In genomic region chr6:135128268-135128914, GRCh38 we compare ENCODE assay signal across 1 cellular context.
A peak's percentile ranks its signal among the peaks of the same experiment; 100 is the strongest.
TF ChIP-seq lines count a peak whose summit lies in the region.

No MANE protein-coding gene starts in this region.

TF ChIP-seq in GM12878, 131 proteins besides CTCF, POLR2A, EP300 and RAD21 (continued from another document):
- TF ChIP-seq ZNF687 (IDR thresholded peaks at IDR 0.05) (peak; percentile 68), IKZF2 (IDR thresholded peaks at IDR 0.05) (peak; percentile 55 to 76; a peak in 2 of 4 replicates), YBX1 (IDR thresholded peaks at IDR 0.05) (no peak), E2F4 (IDR thresholded peaks at IDR 0.05; ENCODE audit: low read depth, low read length) (no peak), BRCA1 (IDR thresholded peaks at IDR 0.05; ENCODE audit: low read depth, low read length) (no peak), CBX3 (IDR thresholded peaks at IDR 0.05; ENCODE audit: borderline replicate concordance, low read depth) (no peak), NFYA (IDR thresholded peaks at IDR 0.05; ENCODE audit: borderline replicate concordance, low read depth, low read length) (no peak), SUZ12 (IDR thresholded peaks at IDR 0.05; ENCODE audit: unreplicated experiment) (no peak), NFIC (IDR thresholded peaks at IDR 0.05; ENCODE audit: low read depth, low read length) (peak; percentile 77; the same call in 1 of the 2 replicates), GABPA (IDR thresholded peaks at IDR 0.05; ENCODE audit: low read depth) (no peak), JUNB (IDR thresholded peaks at IDR 0.05) (peak; percentile 37; the same call in 1 of the 2 replicates), NBN (IDR thresholded peaks at IDR 0.05) (no peak), CBX5 (IDR thresholded peaks at IDR 0.05; ENCODE audit: low read depth) (no peak), KAT2A (conservative IDR thresholded peaks at IDR 0.05; ENCODE audit: control insufficient read depth, low read depth, low read length) (no peak), ZNF274 (IDR thresholded peaks at IDR 0.05; ENCODE audit: insufficient read depth, insufficient read length) (no peak), FOXM1 (IDR thresholded peaks at IDR 0.05; ENCODE audit: low read depth, low read length) (peak; percentile 54; the same call in 1 of the 2 replicates), ZNF622 (IDR thresholded peaks at IDR 0.05) (no peak), ZSCAN29 (IDR thresholded peaks at IDR 0.05) (no peak), CREB1 (IDR thresholded peaks at IDR 0.05; ENCODE audit: low read depth) (no peak), CHD4 (IDR thresholded peaks at IDR 0.05) (no peak), DPF2 (IDR thresholded peaks at IDR 0.05) (no peak; the same call in none of the 2 replicates), HDAC2 (IDR thresholded peaks at IDR 0.05) (no peak), TBL1XR1 (IDR thresholded peaks at IDR 0.05; ENCODE audit: low read depth, low read length) (no peak), CREM (IDR thresholded peaks at IDR 0.05; ENCODE audit: low read depth) (peak; percentile 54; the same call in 1 of the 2 replicates), ESRRA (IDR thresholded peaks at IDR 0.05; ENCODE audit: low read length) (no peak)
- TF ChIP-seq, protein P1, sequence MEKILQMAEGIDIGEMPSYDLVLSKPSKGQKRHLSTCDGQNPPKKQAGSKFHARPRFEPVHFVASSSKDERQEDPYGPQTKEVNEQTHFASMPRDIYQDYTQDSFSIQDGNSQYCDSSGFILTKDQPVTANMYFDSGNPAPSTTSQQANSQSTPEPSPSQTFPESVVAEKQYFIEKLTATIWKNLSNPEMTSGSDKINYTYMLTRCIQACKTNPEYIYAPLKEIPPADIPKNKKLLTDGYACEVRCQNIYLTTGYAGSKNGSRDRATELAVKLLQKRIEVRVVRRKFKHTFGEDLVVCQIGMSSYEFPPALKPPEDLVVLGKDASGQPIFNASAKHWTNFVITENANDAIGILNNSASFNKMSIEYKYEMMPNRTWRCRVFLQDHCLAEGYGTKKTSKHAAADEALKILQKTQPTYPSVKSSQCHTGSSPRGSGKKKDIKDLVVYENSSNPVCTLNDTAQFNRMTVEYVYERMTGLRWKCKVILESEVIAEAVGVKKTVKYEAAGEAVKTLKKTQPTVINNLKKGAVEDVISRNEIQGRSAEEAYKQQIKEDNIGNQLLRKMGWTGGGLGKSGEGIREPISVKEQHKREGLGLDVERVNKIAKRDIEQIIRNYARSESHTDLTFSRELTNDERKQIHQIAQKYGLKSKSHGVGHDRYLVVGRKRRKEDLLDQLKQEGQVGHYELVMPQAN (conservative IDR thresholded peaks at IDR 0.05): no peak
- TF ChIP-seq, protein P2, sequence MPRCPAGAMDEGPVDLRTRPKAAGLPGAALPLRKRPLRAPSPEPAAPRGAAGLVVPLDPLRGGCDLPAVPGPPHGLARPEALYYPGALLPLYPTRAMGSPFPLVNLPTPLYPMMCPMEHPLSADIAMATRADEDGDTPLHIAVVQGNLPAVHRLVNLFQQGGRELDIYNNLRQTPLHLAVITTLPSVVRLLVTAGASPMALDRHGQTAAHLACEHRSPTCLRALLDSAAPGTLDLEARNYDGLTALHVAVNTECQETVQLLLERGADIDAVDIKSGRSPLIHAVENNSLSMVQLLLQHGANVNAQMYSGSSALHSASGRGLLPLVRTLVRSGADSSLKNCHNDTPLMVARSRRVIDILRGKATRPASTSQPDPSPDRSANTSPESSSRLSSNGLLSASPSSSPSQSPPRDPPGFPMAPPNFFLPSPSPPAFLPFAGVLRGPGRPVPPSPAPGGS (IDR thresholded peaks at IDR 0.05; ENCODE audit: borderline replicate concordance, insufficient read depth, low read depth, low read length, poor library complexity, severe bottlenecking): no peak
- TF ChIP-seq, protein P3, sequence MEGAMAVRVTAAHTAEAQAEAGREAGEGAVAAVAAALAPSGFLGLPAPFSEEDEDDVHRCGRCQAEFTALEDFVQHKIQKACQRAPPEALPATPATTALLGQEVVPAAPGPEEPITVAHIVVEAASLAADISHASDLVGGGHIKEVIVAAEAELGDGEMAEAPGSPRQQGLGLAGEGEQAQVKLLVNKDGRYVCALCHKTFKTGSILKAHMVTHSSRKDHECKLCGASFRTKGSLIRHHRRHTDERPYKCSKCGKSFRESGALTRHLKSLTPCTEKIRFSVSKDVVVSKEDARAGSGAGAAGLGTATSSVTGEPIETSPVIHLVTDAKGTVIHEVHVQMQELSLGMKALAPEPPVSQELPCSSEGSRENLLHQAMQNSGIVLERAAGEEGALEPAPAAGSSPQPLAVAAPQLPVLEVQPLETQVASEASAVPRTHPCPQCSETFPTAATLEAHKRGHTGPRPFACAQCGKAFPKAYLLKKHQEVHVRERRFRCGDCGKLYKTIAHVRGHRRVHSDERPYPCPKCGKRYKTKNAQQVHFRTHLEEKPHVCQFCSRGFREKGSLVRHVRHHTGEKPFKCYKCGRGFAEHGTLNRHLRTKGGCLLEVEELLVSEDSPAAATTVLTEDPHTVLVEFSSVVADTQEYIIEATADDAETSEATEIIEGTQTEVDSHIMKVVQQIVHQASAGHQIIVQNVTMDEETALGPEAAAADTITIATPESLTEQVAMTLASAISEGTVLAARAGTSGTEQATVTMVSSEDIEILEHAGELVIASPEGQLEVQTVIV (IDR thresholded peaks at IDR 0.05; ENCODE audit: borderline replicate concordance, partially characterized antibody): no peak
- TF ChIP-seq, protein P4, sequence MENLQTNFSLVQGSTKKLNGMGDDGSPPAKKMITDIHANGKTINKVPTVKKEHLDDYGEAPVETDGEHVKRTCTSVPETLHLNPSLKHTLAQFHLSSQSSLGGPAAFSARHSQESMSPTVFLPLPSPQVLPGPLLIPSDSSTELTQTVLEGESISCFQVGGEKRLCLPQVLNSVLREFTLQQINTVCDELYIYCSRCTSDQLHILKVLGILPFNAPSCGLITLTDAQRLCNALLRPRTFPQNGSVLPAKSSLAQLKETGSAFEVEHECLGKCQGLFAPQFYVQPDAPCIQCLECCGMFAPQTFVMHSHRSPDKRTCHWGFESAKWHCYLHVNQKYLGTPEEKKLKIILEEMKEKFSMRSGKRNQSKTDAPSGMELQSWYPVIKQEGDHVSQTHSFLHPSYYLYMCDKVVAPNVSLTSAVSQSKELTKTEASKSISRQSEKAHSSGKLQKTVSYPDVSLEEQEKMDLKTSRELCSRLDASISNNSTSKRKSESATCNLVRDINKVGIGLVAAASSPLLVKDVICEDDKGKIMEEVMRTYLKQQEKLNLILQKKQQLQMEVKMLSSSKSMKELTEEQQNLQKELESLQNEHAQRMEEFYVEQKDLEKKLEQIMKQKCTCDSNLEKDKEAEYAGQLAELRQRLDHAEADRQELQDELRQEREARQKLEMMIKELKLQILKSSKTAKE (IDR thresholded peaks at IDR 0.05; ENCODE audit: low read depth, poor library complexity, severe bottlenecking): no peak
